ENCODE assay signal across 26 cellular contexts in the genomic region with DNA sequence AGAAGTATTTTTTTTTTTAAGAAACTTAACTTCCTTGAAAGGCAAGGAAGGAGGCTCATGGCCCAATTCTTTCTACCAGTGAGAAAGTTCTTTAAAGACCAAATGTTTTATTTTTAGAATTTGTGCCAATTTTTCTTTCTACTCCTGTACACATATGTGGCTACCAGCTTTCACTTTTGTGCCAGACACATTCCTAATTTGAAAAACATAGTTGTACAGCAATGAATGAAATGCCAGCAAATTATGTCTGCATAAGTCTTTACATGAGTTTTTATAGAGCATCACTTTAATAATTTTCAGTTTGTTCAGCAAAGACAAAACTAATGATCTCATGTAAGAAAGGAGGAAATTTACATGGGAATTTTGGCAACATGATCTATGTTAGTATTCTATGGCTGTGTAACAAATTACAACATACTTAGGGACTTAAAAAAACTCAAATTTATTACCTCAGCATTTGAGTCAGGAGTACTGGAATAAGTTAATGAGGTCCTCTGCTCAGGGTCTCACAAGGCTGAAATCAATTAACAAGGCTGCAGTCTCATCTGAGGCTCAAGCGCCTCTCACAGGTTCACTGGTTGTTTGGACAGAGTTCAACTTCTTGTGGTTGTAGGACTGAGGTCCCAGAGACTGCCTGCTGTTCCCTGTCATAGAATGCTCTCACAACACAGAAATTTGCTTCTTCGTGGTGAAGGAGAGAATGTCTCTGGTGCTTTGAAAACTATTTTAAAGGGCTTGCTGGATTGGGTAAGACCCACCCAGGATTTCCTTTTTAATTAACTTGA.
"Had no signal": no experiment of that assay in that cellular context is flagged by ENCODE, and none has a peak within 500 bp of the region (broad histone marks: within the 10 kb centered on the region; RNA-seq: fewer than 3 reads in every experiment).

No MANE protein-coding gene starts in this region.

- H3K4me3 ChIP-seq: ascending aorta, cardiac muscle cell, dorsolateral prefrontal cortex, lung, sigmoid colon, thoracic aorta, upper lobe of right lung had no signal

- H3K4me1 ChIP-seq: ascending aorta, foreskin keratinocyte, sigmoid colon, upper lobe of right lung had no signal

- DNase-seq: activated CD4-positive, alpha-beta T cell treated with anti-CD3 and anti-CD28 coated beads for 1 hour; activated CD8-positive, alpha-beta memory T cell treated with anti-CD3 and anti-CD28 coated beads for 24 hours; activated CD8-positive, alpha-beta memory T cell treated with anti-CD3 and anti-CD28 coated beads, Interleukin-2, amount 50 U/mL, for 48 hours; activated effector memory CD4-positive, alpha-beta T cell treated with Interleukin-2 at 50 U/mL for 16 hours; activated naive CD4-positive, alpha-beta T cell treated with anti-CD3 and anti-CD28 coated beads, Interleukin-2, amount 10 ng/mL, durations not matched to agents 7 days and 5 days; activated naive CD8-positive, alpha-beta T cell treated with anti-CD3 and anti-CD28 coated beads, Interleukin-2, amount 50 U/mL, for 24 hours; activated T-cell treated with anti-CD3 and anti-CD28 coated beads, Interleukin-2, amount 50 U/mL, for 48 hours; dorsolateral prefrontal cortex; erythroblast; foreskin keratinocyte; glutamatergic neuron; hippocampal formation; left colon; nucleus accumbens; sigmoid colon; stimulated activated naive B cell treated with anti-CD40 and anti-IgM and Interleukin-4, amounts not matched to agents 10 μg/mL and 1 μg/mL and 100 μg/mL, for 72 hours; SW 1271; T-helper 2 cell; upper lobe of right lung; WERI-Rb-1 had no signal

- H3K9me3 Mint-ChIP-seq: activated naive CD4-positive, alpha-beta T cell treated with anti-CD3 and anti-CD28 coated beads, Interleukin-2, amount 10 ng/mL, durations not matched to agents 7 days and 5 days had no signal

- H3K36me3 Mint-ChIP-seq: activated naive CD4-positive, alpha-beta T cell treated with anti-CD3 and anti-CD28 coated beads, Interleukin-2, amount 10 ng/mL, durations not matched to agents 7 days and 5 days; stimulated activated naive B cell treated with anti-CD40 and anti-IgM and Interleukin-4, amounts not matched to agents 10 μg/mL and 1 μg/mL and 100 μg/mL, for 72 hours had no signal

- H3K27ac Mint-ChIP-seq: activated naive CD4-positive, alpha-beta T cell treated with anti-CD3 and anti-CD28 coated beads, Interleukin-2, amount 10 ng/mL, durations not matched to agents 7 days and 5 days; activated naive CD8-positive, alpha-beta T cell treated with anti-CD3 and anti-CD28 coated beads, Interleukin-2, amount 50 U/mL, for 24 hours; mesothelial cell of epicardium; nephron; stimulated activated naive B cell treated with anti-CD40 and anti-IgM and Interleukin-4, amounts not matched to agents 10 μg/mL and 1 μg/mL and 100 μg/mL, for 72 hours had no signal

- H3K4me1 Mint-ChIP-seq: activated naive CD4-positive, alpha-beta T cell treated with anti-CD3 and anti-CD28 coated beads, Interleukin-2, amount 10 ng/mL, durations not matched to agents 7 days and 5 days; activated naive CD8-positive, alpha-beta T cell treated with anti-CD3 and anti-CD28 coated beads, Interleukin-2, amount 50 U/mL, for 24 hours; nephron; stimulated activated naive B cell treated with anti-CD40 and anti-IgM and Interleukin-4, amounts not matched to agents 10 μg/mL and 1 μg/mL and 100 μg/mL, for 72 hours had no signal

- H3K27ac ChIP-seq: ascending aorta, cardiac muscle cell, dorsolateral prefrontal cortex, foreskin keratinocyte, sigmoid colon, thoracic aorta, upper lobe of right lung, WERI-Rb-1 had no signal

- H3K27me3 Mint-ChIP-seq: activated naive CD4-positive, alpha-beta T cell treated with anti-CD3 and anti-CD28 coated beads, Interleukin-2, amount 10 ng/mL, durations not matched to agents 7 days and 5 days; activated naive CD8-positive, alpha-beta T cell treated with anti-CD3 and anti-CD28 coated beads, Interleukin-2, amount 50 U/mL, for 24 hours; stimulated activated naive B cell treated with anti-CD40 and anti-IgM and Interleukin-4, amounts not matched to agents 10 μg/mL and 1 μg/mL and 100 μg/mL, for 72 hours had no signal

- H3K27me3 ChIP-seq: ascending aorta, cardiac muscle cell, dorsolateral prefrontal cortex, foreskin keratinocyte, sigmoid colon, upper lobe of right lung had no signal

- H3K4me3 Mint-ChIP-seq: activated naive CD4-positive, alpha-beta T cell treated with anti-CD3 and anti-CD28 coated beads, Interleukin-2, amount 10 ng/mL, durations not matched to agents 7 days and 5 days; activated naive CD8-positive, alpha-beta T cell treated with anti-CD3 and anti-CD28 coated beads, Interleukin-2, amount 50 U/mL, for 24 hours; mesothelial cell of epicardium; nephron; stimulated activated naive B cell treated with anti-CD40 and anti-IgM and Interleukin-4, amounts not matched to agents 10 μg/mL and 1 μg/mL and 100 μg/mL, for 72 hours had no signal

- H3K9me3 ChIP-seq: thoracic aorta, upper lobe of right lung had no signal

- H3K36me3 ChIP-seq: ascending aorta, cardiac muscle cell, sigmoid colon, thoracic aorta, upper lobe of right lung, WERI-Rb-1 had no signal
